ENCODE assay signal across 1 cellular context in the genomic region with DNA sequence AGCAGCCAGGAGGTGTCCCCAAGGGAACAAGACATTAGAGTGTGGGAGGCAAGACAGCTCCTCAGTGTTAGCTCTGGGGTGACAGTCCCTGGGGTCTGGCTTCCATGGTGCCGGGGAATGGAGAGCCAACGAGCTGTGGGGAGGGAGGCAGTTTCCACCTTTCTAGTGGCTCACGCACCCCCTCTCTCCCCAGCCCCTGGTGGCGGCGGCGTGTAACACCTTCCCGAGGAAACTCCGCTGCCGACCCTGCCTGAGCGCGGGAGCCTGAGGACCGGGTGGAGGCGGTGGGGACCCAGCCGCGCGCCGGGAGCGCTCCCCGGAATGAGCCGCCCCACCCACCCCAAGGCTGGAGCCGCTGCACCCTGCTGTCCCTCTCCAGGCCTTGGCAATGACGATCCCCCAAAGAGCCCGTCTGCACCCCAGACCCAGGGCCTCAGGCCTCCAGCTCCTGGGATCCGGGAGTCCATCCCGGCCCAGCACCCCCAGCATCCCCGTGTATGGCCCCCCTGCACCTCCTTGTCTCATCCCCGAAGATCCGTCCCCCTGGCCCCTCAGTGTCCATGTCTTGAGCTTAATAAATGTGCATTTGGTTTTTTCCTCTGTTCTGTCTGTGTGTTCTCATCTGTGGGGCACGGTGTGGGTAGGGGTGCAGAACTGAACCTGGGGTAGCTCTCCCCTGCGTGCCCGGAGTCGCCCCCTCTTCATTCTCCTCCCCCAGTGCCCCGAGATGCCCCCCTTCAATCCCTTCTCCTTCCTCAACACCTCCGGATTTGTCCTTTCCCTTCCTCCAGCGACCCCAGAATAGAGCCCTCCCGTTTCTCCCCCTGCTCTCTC.
TF ChIP-seq lines count a peak whose summit lies in the region.

No MANE protein-coding gene starts in this region.

TF ChIP-seq in K562, 482 proteins besides CTCF, POLR2A, EP300 and RAD21 (continued from another document):
- TF ChIP-seq, protein P1, sequence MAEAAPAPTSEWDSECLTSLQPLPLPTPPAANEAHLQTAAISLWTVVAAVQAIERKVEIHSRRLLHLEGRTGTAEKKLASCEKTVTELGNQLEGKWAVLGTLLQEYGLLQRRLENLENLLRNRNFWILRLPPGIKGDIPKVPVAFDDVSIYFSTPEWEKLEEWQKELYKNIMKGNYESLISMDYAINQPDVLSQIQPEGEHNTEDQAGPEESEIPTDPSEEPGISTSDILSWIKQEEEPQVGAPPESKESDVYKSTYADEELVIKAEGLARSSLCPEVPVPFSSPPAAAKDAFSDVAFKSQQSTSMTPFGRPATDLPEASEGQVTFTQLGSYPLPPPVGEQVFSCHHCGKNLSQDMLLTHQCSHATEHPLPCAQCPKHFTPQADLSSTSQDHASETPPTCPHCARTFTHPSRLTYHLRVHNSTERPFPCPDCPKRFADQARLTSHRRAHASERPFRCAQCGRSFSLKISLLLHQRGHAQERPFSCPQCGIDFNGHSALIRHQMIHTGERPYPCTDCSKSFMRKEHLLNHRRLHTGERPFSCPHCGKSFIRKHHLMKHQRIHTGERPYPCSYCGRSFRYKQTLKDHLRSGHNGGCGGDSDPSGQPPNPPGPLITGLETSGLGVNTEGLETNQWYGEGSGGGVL (CRISPR knock-in tag; IDR thresholded peaks at IDR 0.05), result no peak
TF ChIP-seq in K562: peak in this region for 38.
